ENCODE assay signal across 8 cellular contexts in genomic region chr1:235367000-235367908, GRCh38. TPM values are rescaled to one million over a fixed set of nuclear protein-coding genes. Genes with fewer than 3 reads are reported as not detected.
A peak's percentile ranks its signal among the peaks of the same experiment; 100 is the strongest.
DNase-seq lines count a peak whose midpoint lies in the region; ATAC-seq lines count a peak whose summit lies in the region.

TSS of gene TBCE (plus strand) at chr1:235367427. CDS start at chr1:235380050, 12,623 bp downstream.

- peaks cover 33% of the 10 kb centered on the region for H3K4me1 Mint-ChIP-seq in activated naive CD8-positive, alpha-beta T cell (ENCODE audit: low read depth)

- H3K4me3 Mint-ChIP-seq in activated naive CD8-positive, alpha-beta T cell = peak within 1 kb of the TSS; percentile 97

- H3K27ac Mint-ChIP-seq in activated naive CD8-positive, alpha-beta T cell = peak within 1 kb of the TSS; percentile 95

- H3K36me3 Mint-ChIP-seq in activated naive CD8-positive, alpha-beta T cell = peaks cover 6% of the 10 kb centered on the region

- no peak within 1 kb of the TSS for H3K27ac ChIP-seq in temporal lobe (ENCODE audit: low read depth, low read length)

- peak; percentile 100 for ATAC-seq in HG02588 (IDR thresholded peaks at IDR 0.05; ENCODE audit: unreplicated experiment)

- peak within 1 kb of the TSS; percentile 85 for H3K4me3 ChIP-seq in GM08714 (ENCODE audit: low read length)

- no peaks in the 10 kb centered on the region for H3K27me3 Mint-ChIP-seq in activated naive CD8-positive, alpha-beta T cell

- no peaks in the 10 kb centered on the region for H3K9me3 Mint-ChIP-seq in activated naive CD8-positive, alpha-beta T cell (ENCODE audit: low read depth)

- DNase-seq in NCI-H1092 (lab: John Stamatoyannopoulos, UW) (peak; percentile 99), SKM-1 treated with dmso at 0.1 percent for 144 hours (lab: John Stamatoyannopoulos, UW; ENCODE audit: unreplicated experiment) (peak; percentile 99), glomerular endothelial cell (ENCODE audit: extremely low read depth, low read depth, low spot score) (peak; percentile 66), occipital lobe (lab: John Stamatoyannopoulos, UW) (peak; percentile 94)

RNA-seq across cellular contexts. Expression of gene TBCE, which starts in this region (rescaled TPM):
- total RNA-seq in glomerular endothelial cell (18.3 and 39.3 TPM in 2 replicates), occipital lobe (47.1 TPM), temporal lobe (29.0 TPM)
